Comparison of ENCODE assay signal across 24 cellular contexts in the genomic region with DNA sequence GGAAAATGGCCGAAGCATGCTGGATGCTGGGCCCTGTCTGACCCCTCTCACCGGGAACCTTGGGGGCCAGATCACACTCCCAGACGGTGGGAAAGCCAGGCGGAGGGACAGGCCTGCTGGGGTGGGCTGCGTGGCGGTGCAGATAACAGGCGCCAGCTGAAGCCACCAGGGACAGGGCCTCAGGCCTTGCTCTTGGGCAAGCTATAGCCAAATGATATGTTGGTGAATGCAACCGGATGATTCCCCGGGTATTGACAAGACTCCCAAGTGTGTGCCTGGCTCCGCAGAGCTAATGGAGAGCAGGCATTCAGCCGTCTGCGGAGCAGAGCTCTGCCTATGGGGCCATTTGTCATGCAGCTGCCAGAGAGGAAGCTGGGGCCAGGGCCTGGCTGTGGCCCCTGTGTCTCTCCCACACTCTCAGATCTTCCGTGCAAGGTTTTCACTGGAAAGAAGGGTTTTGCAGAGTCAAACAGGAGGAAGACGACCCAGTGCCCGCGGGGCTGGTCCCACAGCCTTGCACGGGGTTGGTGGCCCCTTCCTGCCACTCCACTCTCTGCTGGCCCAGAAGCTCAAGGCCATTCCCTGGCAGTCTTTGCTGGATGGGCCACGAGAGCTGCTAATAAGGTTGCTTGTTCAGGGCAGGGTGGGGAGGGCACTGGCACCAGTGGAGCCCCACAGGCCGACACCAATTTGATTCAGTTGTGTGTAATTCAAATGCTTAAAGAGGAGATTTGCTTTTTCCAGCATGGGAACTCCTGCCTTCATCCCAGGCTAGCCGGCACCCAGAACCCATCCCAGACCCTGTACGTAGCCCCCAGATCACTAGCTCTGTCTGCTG.
"Had no signal": no experiment of that assay in that cellular context is flagged by ENCODE, and none has a peak within 500 bp of the region (broad histone marks: within the 10 kb centered on the region; RNA-seq: fewer than 3 reads in every experiment).

No MANE protein-coding gene starts in this region.

- H3K27me3 Mint-ChIP-seq: activated naive CD8-positive, alpha-beta T cell had no signal

- H3K4me1 ChIP-seq: foreskin keratinocyte, neural progenitor cell had no signal

- DNase-seq: activated CD4-positive, alpha-beta T cell treated with anti-CD3 and anti-CD28 coated beads for 4 hours; activated CD4-positive, alpha-beta T cell treated with anti-CD3 and anti-CD28 coated beads, Interleukin-2, amount 50 U/mL, for 4 hours; activated naive CD4-positive, alpha-beta T cell; activated T-cell treated with anti-CD3 and anti-CD28 coated beads for 4 hours; activated T-cell treated with anti-CD3 and anti-CD28 coated beads, Interleukin-2, amount 50 U/mL, for 72 hours; adrenal gland; brain microvascular endothelial cell; cortex of kidney; foreskin keratinocyte; heart right ventricle; mesenchymal stem cell; natural killer cell; stimulated activated CD4-positive, alpha-beta T cell treated with anti-CD3 and anti-CD28 coated beads, Interleukin-15, amount 100 ng/mL, for 24 hours; stimulated activated CD4-positive, alpha-beta T cell treated with anti-CD3 and anti-CD28 coated beads, Interleukin-2, amount 100 ng/mL, for 24 hours; stimulated activated naive CD4-positive, alpha-beta T cell; T-helper 9 cell; tibial artery had no signal

- H3K27ac Mint-ChIP-seq: activated naive CD8-positive, alpha-beta T cell; activated T-cell treated with anti-CD3 and anti-CD28 coated beads, Interleukin-2, amount 50 U/mL, for 72 hours; progenitor cell of endocrine pancreas had no signal

- H3K9me3 ChIP-seq: adrenal gland, heart right ventricle, suprapubic skin, tibial artery had no signal

- H3K27ac ChIP-seq: adrenal gland, brain microvascular endothelial cell, foreskin keratinocyte, heart right ventricle, neural progenitor cell, suprapubic skin, tibial artery, VCaP had no signal

- H3K9me3 Mint-ChIP-seq: activated T-cell treated with anti-CD3 and anti-CD28 coated beads, Interleukin-2, amount 50 U/mL, for 72 hours; natural killer cell; neural progenitor cell had no signal

- H3K36me3 Mint-ChIP-seq: natural killer cell, neural progenitor cell had no signal

- H3K27me3 ChIP-seq: adrenal gland, heart right ventricle, suprapubic skin, tibial artery had no signal

- H3K36me3 ChIP-seq: adrenal gland, brain microvascular endothelial cell, neural progenitor cell had no signal

- ATAC-seq: activated T-cell treated with anti-CD3 and anti-CD28 coated beads, Interleukin-2, amount 50 U/mL, for 72 hours; esophagus mucosa; foreskin keratinocyte; heart right ventricle; natural killer cell had no signal

- H3K4me3 Mint-ChIP-seq: activated naive CD8-positive, alpha-beta T cell; activated T-cell treated with anti-CD3 and anti-CD28 coated beads, Interleukin-2, amount 50 U/mL, for 72 hours; natural killer cell; neural progenitor cell had no signal

- H3K4me3 ChIP-seq: adrenal gland, heart right ventricle, neural progenitor cell, smooth muscle cell, suprapubic skin, tibial artery had no signal
